Comparison of ENCODE assay signal across 17 cellular contexts in genomic region chr16:74092336-74092735, GRCh38.
DNase-seq lines count a peak whose midpoint lies in the region; ATAC-seq and TF ChIP-seq lines count a peak whose summit lies in the region.
"Had no signal": no experiment of that assay in that cellular context is flagged by ENCODE, and none has a peak within 500 bp of the region (broad histone marks: within the 10 kb centered on the region; RNA-seq: fewer than 3 reads in every experiment).

No MANE protein-coding gene starts in this region.

- no peak for TF ChIP-seq CTCF in right atrium auricular region (IDR thresholded peaks at IDR 0.05)

- H3K4me1 ChIP-seq in HUES48 (ENCODE audit: control insufficient read depth, insufficient read depth, low read length) (peaks cover 12% of the 10 kb centered on the region), right atrium auricular region (no peaks in the 10 kb centered on the region)
- H3K4me1 ChIP-seq: Caco-2 had no signal

- H3K27me3 ChIP-seq in HUES48 (ENCODE audit: control insufficient read depth, insufficient read depth, low read length) (no peaks in the 10 kb centered on the region), right atrium auricular region (no peaks in the 10 kb centered on the region)
- H3K27me3 ChIP-seq: BLaER1 treated with 17β-estradiol and CSF1 and Interleukin-3, amounts not matched to agents 10 nM and 100 nM had no signal

- H3K36me3 ChIP-seq in HUES48 (ENCODE audit: control insufficient read depth, insufficient read depth, low read length) (no peaks in the 10 kb centered on the region), right atrium auricular region (no peaks in the 10 kb centered on the region)
- H3K36me3 ChIP-seq: BLaER1 treated with 17β-estradiol and CSF1 and Interleukin-3, amounts not matched to agents 10 nM and 100 nM had no signal

- peak; percentile 38 for DNase-seq in D341Med (ENCODE audit: low spot score)
- DNase-seq in NCI-H82 treated with DMSO at 0.1 percent for 48 hours (lab: John Stamatoyannopoulos, UW; ENCODE audit: unreplicated experiment) = peak; percentile 92
- DNase-seq in cerebellum (ENCODE audit: low spot score) = no peak
- no peak for DNase-seq in germinal center (ENCODE audit: low spot score)
- no peak for DNase-seq in right atrium auricular region (ENCODE audit: low spot score)
- DNase-seq: 8988T; AML-193; Caco-2; Calu3; CD4-positive, alpha-beta T cell; CD8-positive, alpha-beta T cell; DMS79 treated with DMSO at 0.1 percent for 48 hours; GF-D8 had no signal

- no peak for ATAC-seq in GM21737 (IDR thresholded peaks at IDR 0.05; ENCODE audit: unreplicated experiment)
- ATAC-seq: CD8-positive, alpha-beta T cell had no signal

- no peaks in the 10 kb centered on the region for H3K9me3 ChIP-seq in HUES48 (ENCODE audit: control insufficient read depth, insufficient read depth, low read length)
- no peaks in the 10 kb centered on the region for H3K9me3 ChIP-seq in right atrium auricular region
- H3K9me3 ChIP-seq: BLaER1 treated with 17β-estradiol and CSF1 and Interleukin-3, amounts not matched to agents 10 nM and 100 nM; Caco-2 had no signal

- peak overlapping the region; percentile 17 for H3K27ac ChIP-seq in HUES48 (ENCODE audit: low read depth, low read length)
- H3K27ac ChIP-seq in right atrium auricular region = no peak overlapping the region
- H3K27ac ChIP-seq: BLaER1 treated with 17β-estradiol and CSF1 and Interleukin-3, amounts not matched to agents 10 nM and 100 nM; C4-2B had no signal

- H3K4me3 ChIP-seq in HUES48 (ENCODE audit: low read depth, low read length) (no peak overlapping the region), right atrium auricular region (no peak overlapping the region)
- H3K4me3 ChIP-seq: BLaER1 treated with 17β-estradiol and CSF1 and Interleukin-3, amounts not matched to agents 10 nM and 100 nM had no signal

- no peak overlapping the region for H3K9ac ChIP-seq in HUES48 (ENCODE audit: low read depth, low read length)
- H3K9ac ChIP-seq: BLaER1 treated with 17β-estradiol and CSF1 and Interleukin-3, amounts not matched to agents 10 nM and 100 nM had no signal

Comparison
In these comparisons a context has a peak if more than half of its experiments do, and no peak if none do; other contexts are left out.
1. DNase-seq: peak in D341Med (single experiment) and NCI-H82 treated with DMSO at 0.1 percent for 48 hours (single experiment); none in cerebellum (single experiment), germinal center (single experiment) and right atrium auricular region (single experiment).